ENCODE assay signal across 11 cellular contexts in genomic region chr17:6269474-6269873, GRCh38.
A peak's percentile ranks its signal among the peaks of the same experiment; 100 is the strongest.
DNase-seq lines count a peak whose midpoint lies in the region; ATAC-seq and TF ChIP-seq lines count a peak whose summit lies in the region.
"Had no signal": no experiment of that assay in that cellular context is flagged by ENCODE, and none has a peak within 500 bp of the region (broad histone marks: within the 10 kb centered on the region; RNA-seq: fewer than 3 reads in every experiment).

No MANE protein-coding gene starts in this region.

- H3K27me3 Mint-ChIP-seq in activated naive CD8-positive, alpha-beta T cell treated with anti-CD3 and anti-CD28 coated beads for 36 hours, result peaks cover 1% of the 10 kb centered on the region
- peaks cover 23 to 33% of the 10 kb centered on the region in 2 donors for H3K27me3 Mint-ChIP-seq in effector memory CD8-positive, alpha-beta T cell
- H3K27me3 Mint-ChIP-seq in osteocyte (ENCODE audit: unreplicated experiment), result no peaks in the 10 kb centered on the region

- H3K4me3 Mint-ChIP-seq in activated naive CD8-positive, alpha-beta T cell treated with anti-CD3 and anti-CD28 coated beads for 36 hours, result no peak overlapping the region
- no peak overlapping the region for H3K4me3 Mint-ChIP-seq in effector memory CD8-positive, alpha-beta T cell
- H3K4me3 Mint-ChIP-seq in osteocyte (ENCODE audit: unreplicated experiment), result no peak overlapping the region
- H3K4me3 Mint-ChIP-seq: memory B cell; stimulated activated naive B cell treated with anti-CD40 and anti-IgM and Interleukin-4, amounts not matched to agents 10 μg/mL and 1 μg/mL and 100 μg/mL, for 72 hours had no signal

- H3K27ac Mint-ChIP-seq in activated naive CD8-positive, alpha-beta T cell treated with anti-CD3 and anti-CD28 coated beads for 36 hours, result no peak overlapping the region
- H3K27ac Mint-ChIP-seq in effector memory CD8-positive, alpha-beta T cell, result no peak overlapping the region
- no peak overlapping the region for H3K27ac Mint-ChIP-seq in osteocyte (ENCODE audit: unreplicated experiment)
- H3K27ac Mint-ChIP-seq: memory B cell; stimulated activated naive B cell treated with anti-CD40 and anti-IgM and Interleukin-4, amounts not matched to agents 10 μg/mL and 1 μg/mL and 100 μg/mL, for 72 hours had no signal

- peaks cover 4% of the 10 kb centered on the region for H3K9me3 Mint-ChIP-seq in activated naive CD8-positive, alpha-beta T cell treated with anti-CD3 and anti-CD28 coated beads for 36 hours
- H3K9me3 Mint-ChIP-seq in effector memory CD8-positive, alpha-beta T cell, result peaks cover 0 to 15% of the 10 kb centered on the region in 2 donors
- peaks cover 11% of the 10 kb centered on the region for H3K9me3 Mint-ChIP-seq in osteocyte (ENCODE audit: unreplicated experiment)

- H3K4me1 Mint-ChIP-seq in activated naive CD8-positive, alpha-beta T cell treated with anti-CD3 and anti-CD28 coated beads for 36 hours, result no peaks in the 10 kb centered on the region
- no peaks in the 10 kb centered on the region for H3K4me1 Mint-ChIP-seq in effector memory CD8-positive, alpha-beta T cell (ENCODE audit: low read depth in 2 of 2)
- no peaks in the 10 kb centered on the region for H3K4me1 Mint-ChIP-seq in osteocyte (ENCODE audit: unreplicated experiment)
- H3K4me1 Mint-ChIP-seq: memory B cell; stimulated activated naive B cell treated with anti-CD40 and anti-IgM and Interleukin-4, amounts not matched to agents 10 μg/mL and 1 μg/mL and 100 μg/mL, for 72 hours had no signal

- no peak for TF ChIP-seq CTCF in osteocyte (IDR thresholded peaks at IDR 0.05)

- DNase-seq in Daoy (ENCODE audit: low read depth), result peak; percentile 73
- DNase-seq in HuH-7 (ENCODE audit: low spot score), result peak; percentile 22
- peak; percentile 20 for DNase-seq in activated naive CD8-positive, alpha-beta T cell treated with anti-CD3 and anti-CD28 coated beads for 36 hours
- peak; percentile 93 for DNase-seq in left kidney (ENCODE audit: low read depth, low spot score)
- no peak for DNase-seq in activated effector memory CD4-positive, alpha-beta T cell treated with anti-CD3 and anti-CD28 coated beads, Interleukin-2, amount 50 U/mL, for 16 hours
- DNase-seq in effector memory CD8-positive, alpha-beta T cell, result no peak
- no peak for DNase-seq in hepatic stellate cell (ENCODE audit: low spot score)
- no peak for DNase-seq in osteocyte (ENCODE audit: extremely low spot score, unreplicated experiment)
- DNase-seq: NCI-H2029 treated with DMSO at 0.1 percent for 48 hours; stimulated activated naive B cell treated with anti-CD40 and anti-IgM and Interleukin-4, amounts not matched to agents 10 μg/mL and 1 μg/mL and 100 μg/mL, for 72 hours had no signal

- no peaks in the 10 kb centered on the region for H3K36me3 Mint-ChIP-seq in activated naive CD8-positive, alpha-beta T cell treated with anti-CD3 and anti-CD28 coated beads for 36 hours
- no peaks in the 10 kb centered on the region for H3K36me3 Mint-ChIP-seq in effector memory CD8-positive, alpha-beta T cell (ENCODE audit: insufficient read depth)
- H3K36me3 Mint-ChIP-seq in osteocyte (ENCODE audit: unreplicated experiment), result no peaks in the 10 kb centered on the region
- H3K36me3 Mint-ChIP-seq: memory B cell; stimulated activated naive B cell treated with anti-CD40 and anti-IgM and Interleukin-4, amounts not matched to agents 10 μg/mL and 1 μg/mL and 100 μg/mL, for 72 hours had no signal

- ATAC-seq in effector memory CD8-positive, alpha-beta T cell (replicated peaks), result no peak
- ATAC-seq: stimulated activated naive B cell treated with anti-CD40 and anti-IgM and Interleukin-4, amounts not matched to agents 10 μg/mL and 1 μg/mL and 100 μg/mL, for 72 hours had no signal

Comparison
In these comparisons a context has a peak if more than half of its experiments do, and no peak if none do; other contexts are left out.
1. DNase-seq: peak in Daoy (single experiment), HuH-7 (single experiment), activated naive CD8-positive, alpha-beta T cell treated with anti-CD3 and anti-CD28 coated beads for 36 hours (single experiment) and left kidney (single experiment); none in activated effector memory CD4-positive, alpha-beta T cell treated with anti-CD3 and anti-CD28 coated beads, Interleukin-2, amount 50 U/mL, for 16 hours (single experiment), effector memory CD8-positive, alpha-beta T cell (0 of 3), hepatic stellate cell (single experiment) and osteocyte (single experiment).